ENCODE assay signal across 26 cellular contexts in the genomic region with DNA sequence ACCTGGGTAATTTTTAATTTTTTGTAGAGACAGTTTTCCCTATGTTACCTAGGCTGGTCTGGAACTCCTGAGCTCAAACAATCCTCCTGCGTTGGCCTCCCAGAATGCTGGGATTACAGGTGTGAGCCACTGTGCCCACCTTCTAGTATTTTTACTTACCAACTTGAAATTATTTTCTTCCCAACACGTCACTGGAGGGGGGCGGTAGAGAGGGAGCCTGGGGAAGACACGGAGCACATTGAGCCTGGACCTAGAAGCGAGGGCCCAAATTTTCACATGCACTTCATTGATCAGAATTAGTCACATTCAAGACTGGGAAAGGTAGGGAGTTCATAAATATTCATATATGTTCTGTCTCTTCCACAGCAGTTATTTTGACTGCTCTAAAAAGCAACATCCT.
A peak's percentile ranks its signal among the peaks of the same experiment; 100 is the strongest.
DNase-seq lines count a peak whose midpoint lies in the region; ATAC-seq and TF ChIP-seq lines count a peak whose summit lies in the region.
"Had no signal": no experiment of that assay in that cellular context is flagged by ENCODE, and none has a peak within 500 bp of the region (broad histone marks: within the 10 kb centered on the region; RNA-seq: fewer than 3 reads in every experiment).

No MANE protein-coding gene starts in this region.

- CTCF ChIA-PET in WTC11 (lab: Charles Lee), result no interaction called here

- POLR2A ChIA-PET in WTC11 (lab: Charles Lee), result no interaction called here

- H3K27me3 ChIP-seq in psoas muscle (ENCODE audit: insufficient read depth in 3 of 3, low read length in 2 of 3), result no peaks in the 10 kb centered on the region
- H3K27me3 ChIP-seq in colonic mucosa, result no peaks in the 10 kb centered on the region

- H3K36me3 Mint-ChIP-seq in WTC11, result no peaks in the 10 kb centered on the region
- H3K36me3 Mint-ChIP-seq: CD14-positive monocyte; CD8-positive, alpha-beta memory T cell; IgD-negative memory B cell had no signal

- peak; percentile 80 for ATAC-seq in WTC11
- no peak for ATAC-seq in psoas muscle
- ATAC-seq: Right ventricle myocardium inferior had no signal

- H3K36me3 ChIP-seq in psoas muscle (ENCODE audit: insufficient read depth in 1 of 2, low read depth in 1 of 2) (no peaks in the 10 kb centered on the region), colonic mucosa (no peaks in the 10 kb centered on the region)

- no peaks in the 10 kb centered on the region for H3K4me1 Mint-ChIP-seq in WTC11
- H3K4me1 Mint-ChIP-seq: B cell; CD14-positive monocyte; CD8-positive, alpha-beta memory T cell; IgD-negative memory B cell had no signal

- intact Hi-C loops in psoas muscle (cut with DNase I), result loop anchor here (2.0 to 5.0 kb wide), 2 partner anchors 37 to 38 kb away; no protein-coding TSS in a partner anchor
- intact Hi-C loops in colonic mucosa (cut with DNase I), result no loop called here
- intact Hi-C loops in cardiac septum (cut with DNase I), result no loop called here

- H3K27me3 Mint-ChIP-seq in WTC11 (ENCODE audit: low read depth), result no peaks in the 10 kb centered on the region
- H3K27me3 Mint-ChIP-seq: B cell, IgD-negative memory B cell had no signal

- H3K9ac ChIP-seq in colonic mucosa (ENCODE audit: low read depth in 2 of 2, low read length in 2 of 2), result no peak overlapping the region

- no peak overlapping the region for H3K4me3 Mint-ChIP-seq in WTC11
- H3K4me3 Mint-ChIP-seq: B cell; CD14-positive monocyte; CD8-positive, alpha-beta memory T cell had no signal

- H3K9me3 Mint-ChIP-seq in WTC11, result no peaks in the 10 kb centered on the region

- H3K27ac ChIP-seq in C4-2B (peak overlapping the region; percentile 17; the same call in 1 of the 2 replicates), psoas muscle (peak overlapping the region; percentile 90), colonic mucosa (no peak overlapping the region)
- H3K27ac ChIP-seq: 22Rv1, HL-60, PC-9 had no signal

- H3K9me3 ChIP-seq in psoas muscle, result peaks cover 7% of the 10 kb centered on the region
- H3K9me3 ChIP-seq in colonic mucosa, result no peaks in the 10 kb centered on the region

- TF ChIP-seq CTCF in C4-2B (conservative IDR thresholded peaks at IDR 0.05) (no peak), WTC11 (IDR thresholded peaks at IDR 0.05) (no peak), psoas muscle (IDR thresholded peaks at IDR 0.05) (no peak), colonic mucosa (IDR thresholded peaks at IDR 0.05) (no peak)

- WGBS in psoas muscle, 3 donors, result 91 to 93% (median 93%) methylated on average over 5 of the region's 5 CpGs

- no peak overlapping the region for H3K27ac Mint-ChIP-seq in WTC11
- H3K27ac Mint-ChIP-seq: B cell; CD14-positive monocyte; CD8-positive, alpha-beta memory T cell; IgD-negative memory B cell had no signal

- H3K4me3 ChIP-seq in psoas muscle (no peak overlapping the region), colonic mucosa (no peak overlapping the region)
- H3K4me3 ChIP-seq: PC-9 had no signal

- H3K4me1 ChIP-seq in psoas muscle, result peaks cover 29% of the 10 kb centered on the region
- no peaks in the 10 kb centered on the region for H3K4me1 ChIP-seq in colonic mucosa

- peak; percentile 16 for DNase-seq in WTC11 (ENCODE audit: low spot score)
- peak; percentile 22 for DNase-seq in iPS-NIHi7 (ENCODE audit: extremely low spot score)
- DNase-seq in psoas muscle, result no peak
- DNase-seq in NCI-H748 treated with DMSO at 0.1 percent for 48 hours (lab: John Stamatoyannopoulos, UW), result no peak
- DNase-seq in colonic mucosa, result no peak
- no peak for DNase-seq in cardiac septum (ENCODE audit: low spot score)
- DNase-seq: Calu3; CD8-positive, alpha-beta memory T cell; DMS79 treated with DMSO at 0.1 percent for 48 hours; GF-D8; Karpas-422; NCI-H1105; NCI-H1436 treated with DMSO at 0.1 percent for 48 hours; NCI-H187 treated with DMSO at 0.1 percent for 48 hours; NCI-H2171 treated with DMSO at 0.1 percent for 48 hours; NCI-H345; NCI-H82; NK-92 treated with Interleukin-12 subunit alpha and Interleukin-12 subunit beta, amount 100 ng/mL, for 24 hours; PC-9 had no signal

TF ChIP-seq in WTC11, 78 proteins besides CTCF, POLR2A, EP300 and RAD21 (continues in another document):
- TF ChIP-seq AR (CRISPR knock-in tag; IDR thresholded peaks at IDR 0.05) (no peak), KAT7 (CRISPR knock-in tag; IDR thresholded peaks at IDR 0.05; ENCODE audit: borderline replicate concordance) (no peak), TEAD1 (CRISPR knock-in tag; IDR thresholded peaks at IDR 0.05) (no peak), GRHL2 (CRISPR knock-in tag; IDR thresholded peaks at IDR 0.05; ENCODE audit: insufficient replicate concordance, severe bottlenecking) (no peak), ERG (CRISPR knock-in tag; IDR thresholded peaks at IDR 0.05) (no peak), ZNF671 (CRISPR knock-in tag; IDR thresholded peaks at IDR 0.05) (no peak), PRDM15 (CRISPR knock-in tag; IDR thresholded peaks at IDR 0.05) (no peak), ZNF138 (CRISPR knock-in tag; conservative IDR thresholded peaks at IDR 0.05) (no peak), FOXP4 (CRISPR knock-in tag; IDR thresholded peaks at IDR 0.05) (no peak)

Comparison
In these comparisons a context has a peak if more than half of its experiments do, and no peak if none do; other contexts are left out.
1. DNase-seq: peak in WTC11 (single experiment) and iPS-NIHi7 (single experiment); none in psoas muscle (0 of 2), NCI-H748 treated with DMSO at 0.1 percent for 48 hours (single experiment), colonic mucosa (single experiment) and cardiac septum (single experiment).
2. intact Hi-C loops: an anchor here in psoas muscle (2.0 to 5.0 kb wide); none called in colonic mucosa and cardiac septum.